In genomic region chr4:173242466-173243250, GRCh38 we compare ENCODE assay signal across 12 cellular contexts.
DNase-seq lines count a peak whose midpoint lies in the region; TF ChIP-seq lines count a peak whose summit lies in the region.
"Had no signal": no experiment of that assay in that cellular context is flagged by ENCODE, and none has a peak within 500 bp of the region (broad histone marks: within the 10 kb centered on the region; RNA-seq: fewer than 3 reads in every experiment).

No MANE protein-coding gene starts in this region.

- no peak overlapping the region for H3K9ac ChIP-seq in SK-N-SH

- H3F3A ChIP-seq in SK-N-SH (replicated peaks; ENCODE audit: insufficient read depth): peaks cover 7% of the 10 kb centered on the region

- H3K4me1 ChIP-seq in SJCRH30 (peaks cover 44% of the 10 kb centered on the region), thymus (ENCODE audit: control insufficient read depth, insufficient read depth, low read length) (peaks cover 44% of the 10 kb centered on the region), SK-N-SH (ENCODE audit: control insufficient read depth in 1 of 2, insufficient read depth in 2 of 2, low read depth in 1 of 2, low read length in 1 of 2) (peaks cover 0 to 20% of the 10 kb centered on the region in 2 experiments; a peak in 2 of 4 replicates)

- POLR2A ChIA-PET in SK-N-SH (lab: Yijun Ruan, JAX): no interaction called here

- H3K4me2 ChIP-seq in SK-N-SH: no peak overlapping the region

- H3K27ac ChIP-seq in SJCRH30: peak overlapping the region; percentile 41
- peak overlapping the region; percentile 82 for H3K27ac ChIP-seq in thymus (ENCODE audit: low read depth)
- peak overlapping the region in 1 of 2 experiments; percentile 42; a peak in 2 of 4 replicates for H3K27ac ChIP-seq in SK-N-SH (ENCODE audit: low read depth in 2 of 2, low read length in 1 of 2)

- H4K20me1 ChIP-seq in SK-N-SH (ENCODE audit: insufficient read depth): no peaks in the 10 kb centered on the region

- H3K27me3 ChIP-seq in SJCRH30 (no peaks in the 10 kb centered on the region), thymus (ENCODE audit: control insufficient read depth, insufficient read depth) (no peaks in the 10 kb centered on the region), SK-N-SH (ENCODE audit: insufficient read depth) (no peaks in the 10 kb centered on the region)

- TF ChIP-seq RAD21 in SK-N-SH (IDR thresholded peaks at IDR 0.05; ENCODE audit: low read length): no peak

- H3K36me3 ChIP-seq in SJCRH30 (0 out of 2 replicates have a peak, but pooled peaks cover 2% of the 10 kb centered on the region), thymus (ENCODE audit: control insufficient read depth, insufficient read depth) (no peaks in the 10 kb centered on the region), SK-N-SH (replicated peaks in 1 of 2; ENCODE audit: control insufficient read depth in 1 of 2, insufficient read depth in 2 of 2, low read length in 1 of 2) (no peaks in the 10 kb centered on the region)

- peaks cover 7% of the 10 kb centered on the region for H3K79me2 ChIP-seq in SK-N-SH (ENCODE audit: insufficient read depth)

- no peak overlapping the region for H3K4me3 ChIP-seq in SJCRH30
- peak overlapping the region; percentile 1 for H3K4me3 ChIP-seq in thymus (ENCODE audit: low read length)
- H3K4me3 ChIP-seq in SK-N-SH (ENCODE audit: low read depth in 2 of 2, low read length in 1 of 2): no peak overlapping the region

- H3K9me2 ChIP-seq in SK-N-SH: no peaks in the 10 kb centered on the region

- CTCF ChIA-PET in SK-N-SH (lab: Yijun Ruan, JAX): interaction anchor here (2.2 kb wide), 1 partner anchor 15 kb away, joined by 7 read pairs; no protein-coding TSS in a partner anchor

- no peak overlapping the region for H2AFZ ChIP-seq in SK-N-SH (ENCODE audit: low read depth)

- TF ChIP-seq EP300 in SK-N-SH (IDR thresholded peaks at IDR 0.05; ENCODE audit: borderline replicate concordance in 1 of 2, low read depth in 1 of 2, low read length in 1 of 2): no peak

- WGBS in thymus: 45% methylated on average over 3 of the region's 3 CpGs
- 98% methylated on average over 3 of the region's 3 CpGs for WGBS in SK-N-SH (ENCODE audit: low lambda C conversion rate)

- DNase-seq in NCI-H2107 treated with DMSO at 0.1 percent for 48 hours (lab: John Stamatoyannopoulos, UW; ENCODE audit: unreplicated experiment): peak; percentile 19
- DNase-seq in NCI-H2107 (lab: John Stamatoyannopoulos, UW): no peak
- DNase-seq in SJCRH30: no peak
- peak; percentile 33 for DNase-seq in glomerular visceral epithelial cell (ENCODE audit: extremely low spot score)
- DNase-seq in SK-N-SH: no peak
- no peak for DNase-seq in NCI-H1048 (lab: John Stamatoyannopoulos, UW)
- no peak for DNase-seq in NCI-H1930 (lab: John Stamatoyannopoulos, UW)
- DNase-seq: 8988T, activated gamma-delta T cell, Calu3, T1000 had no signal

- H3K9me3 ChIP-seq in SJCRH30 (replicated peaks): no peaks in the 10 kb centered on the region
- no peaks in the 10 kb centered on the region for H3K9me3 ChIP-seq in thymus (ENCODE audit: control insufficient read depth)
- no peaks in the 10 kb centered on the region for H3K9me3 ChIP-seq in SK-N-SH

- no peak for TF ChIP-seq CTCF in SK-N-SH (IDR thresholded peaks at IDR 0.05)

TF ChIP-seq in SK-N-SH, 30 proteins besides CTCF, POLR2A, EP300 and RAD21:
- TF ChIP-seq USF1 (IDR thresholded peaks at IDR 0.05; ENCODE audit: borderline replicate concordance, low read depth) (no peak), NFIC (IDR thresholded peaks at IDR 0.05; ENCODE audit: borderline replicate concordance) (no peak), FOXM1 (IDR thresholded peaks at IDR 0.05; ENCODE audit: low read depth) (no peak), GATA2 (CRISPR knock-in tag; IDR thresholded peaks at IDR 0.05) (no peak), ELF1 (IDR thresholded peaks at IDR 0.05) (no peak), SIN3A (IDR thresholded peaks at IDR 0.05; ENCODE audit: borderline replicate concordance, low read depth, low read length) (no peak)

Comparison
In these comparisons a context has a peak if more than half of its experiments do, and no peak if none do; other contexts are left out.
1. DNase-seq: peak in NCI-H2107 treated with DMSO at 0.1 percent for 48 hours (single experiment) and glomerular visceral epithelial cell (single experiment); none in NCI-H2107 (single experiment), SJCRH30 (0 of 2), SK-N-SH (single experiment), NCI-H1048 (single experiment) and NCI-H1930 (0 of 2).